In the genomic region with DNA sequence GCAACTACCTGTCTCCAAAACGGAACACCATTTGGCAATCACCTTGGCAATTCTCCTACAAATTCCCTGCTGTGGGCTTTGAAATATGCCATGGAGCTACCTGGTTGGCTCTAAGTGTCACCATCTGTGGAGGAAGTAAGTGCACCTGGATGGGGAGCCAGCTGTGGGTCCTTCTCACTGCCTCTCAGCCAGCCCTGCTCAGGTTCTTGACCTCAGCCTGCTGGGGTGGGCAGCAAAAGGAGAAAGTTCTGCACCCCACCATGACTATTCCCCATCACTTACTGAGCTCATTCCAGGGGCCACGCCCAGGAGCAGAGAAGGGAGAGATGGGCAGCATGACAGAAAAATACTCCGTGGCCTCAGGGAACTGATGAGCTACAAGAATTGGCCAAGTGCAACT, we compare ENCODE assay signal across 24 cellular contexts.
"Had no signal": no experiment of that assay in that cellular context is flagged by ENCODE, and none has a peak within 500 bp of the region (broad histone marks: within the 10 kb centered on the region; RNA-seq: fewer than 3 reads in every experiment).

No MANE protein-coding gene starts in this region.

- H3K4me3 Mint-ChIP-seq: activated CD4-positive, alpha-beta memory T cell treated with anti-CD3 and anti-CD28 coated beads for 36 hours; activated CD4-positive, alpha-beta T cell treated with anti-CD3 and anti-CD28 coated beads, Interleukin-2, amount 10 ng/mL, durations not matched to agents 7 days and 5 days; activated naive CD4-positive, alpha-beta T cell treated with anti-CD3 and anti-CD28 coated beads for 36 hours; activated naive CD8-positive, alpha-beta T cell; activated T-cell treated with anti-CD3 and anti-CD28 coated beads, Interleukin-2, amount 50 U/mL, for 4 hours; activated T-helper 17 cell treated with anti-CD3 and anti-CD28 coated beads, Interleukin-2, amount 50 U/mL, for 72 hours; T-helper 17 cell had no signal

- H3K27ac ChIP-seq: brain microvascular endothelial cell had no signal

- H3K27ac Mint-ChIP-seq: activated CD4-positive, alpha-beta memory T cell treated with anti-CD3 and anti-CD28 coated beads for 36 hours; activated CD4-positive, alpha-beta T cell treated with anti-CD3 and anti-CD28 coated beads, Interleukin-2, amount 10 ng/mL, durations not matched to agents 7 days and 5 days; activated naive CD4-positive, alpha-beta T cell treated with anti-CD3 and anti-CD28 coated beads for 36 hours; activated naive CD8-positive, alpha-beta T cell; activated T-helper 17 cell treated with anti-CD3 and anti-CD28 coated beads, Interleukin-2, amount 50 U/mL, for 72 hours; T-helper 17 cell had no signal

- H3K27me3 Mint-ChIP-seq: activated CD4-positive, alpha-beta memory T cell treated with anti-CD3 and anti-CD28 coated beads for 36 hours; activated CD4-positive, alpha-beta T cell treated with anti-CD3 and anti-CD28 coated beads, Interleukin-2, amount 10 ng/mL, durations not matched to agents 7 days and 5 days; activated naive CD8-positive, alpha-beta T cell; activated T-helper 17 cell treated with anti-CD3 and anti-CD28 coated beads, Interleukin-2, amount 50 U/mL, for 72 hours had no signal

- H3K27me3 ChIP-seq: brain microvascular endothelial cell had no signal

- ATAC-seq: activated T-cell treated with anti-CD3 and anti-CD28 coated beads, Interleukin-2, amount 50 U/mL, for 4 hours; activated T-helper 17 cell treated with anti-CD3 and anti-CD28 coated beads, Interleukin-2, amount 50 U/mL, for 72 hours; PC-3; T-helper 17 cell had no signal

- H3K9me3 Mint-ChIP-seq: activated CD4-positive, alpha-beta T cell treated with anti-CD3 and anti-CD28 coated beads, Interleukin-2, amount 10 ng/mL, durations not matched to agents 7 days and 5 days had no signal

- H3K36me3 Mint-ChIP-seq: activated CD4-positive, alpha-beta memory T cell treated with anti-CD3 and anti-CD28 coated beads for 36 hours; activated naive CD8-positive, alpha-beta T cell had no signal

- DNase-seq: activated CD4-positive, alpha-beta memory T cell treated with anti-CD3 and anti-CD28 coated beads for 36 hours; activated CD4-positive, alpha-beta T cell treated with anti-CD3 and anti-CD28 coated beads, Interleukin-2, amount 10 ng/mL, durations not matched to agents 7 days and 5 days; activated CD4-positive, CD25-positive, alpha-beta regulatory T cell; activated CD8-positive, alpha-beta memory T cell treated with anti-CD3 and anti-CD28 coated beads for 24 hours; activated gamma-delta T cell; activated naive CD4-positive, alpha-beta T cell treated with anti-CD3 and anti-CD28 coated beads for 36 hours; activated T-cell treated with anti-CD3 and anti-CD28 coated beads, Interleukin-2, amount 50 U/mL, for 4 hours; amygdala; brain microvascular endothelial cell; cerebellar nuclear complex; KG1; MV-4-11; NCI-H1092 treated with DMSO at 0.1 percent for 48 hours; NCI-H1436; NCI-H2029 treated with DMSO at 0.1 percent for 48 hours; NCI-H446; NCI-H524; NCI-H82; PC-3; SHP77 treated with DMSO at 0.1 percent for 48 hours; T-helper 17 cell; T-helper 9 cell had no signal

- H3K4me1 Mint-ChIP-seq: activated CD4-positive, alpha-beta T cell treated with anti-CD3 and anti-CD28 coated beads, Interleukin-2, amount 10 ng/mL, durations not matched to agents 7 days and 5 days; activated T-helper 17 cell treated with anti-CD3 and anti-CD28 coated beads, Interleukin-2, amount 50 U/mL, for 72 hours; T-helper 17 cell had no signal
